In the genomic region with DNA sequence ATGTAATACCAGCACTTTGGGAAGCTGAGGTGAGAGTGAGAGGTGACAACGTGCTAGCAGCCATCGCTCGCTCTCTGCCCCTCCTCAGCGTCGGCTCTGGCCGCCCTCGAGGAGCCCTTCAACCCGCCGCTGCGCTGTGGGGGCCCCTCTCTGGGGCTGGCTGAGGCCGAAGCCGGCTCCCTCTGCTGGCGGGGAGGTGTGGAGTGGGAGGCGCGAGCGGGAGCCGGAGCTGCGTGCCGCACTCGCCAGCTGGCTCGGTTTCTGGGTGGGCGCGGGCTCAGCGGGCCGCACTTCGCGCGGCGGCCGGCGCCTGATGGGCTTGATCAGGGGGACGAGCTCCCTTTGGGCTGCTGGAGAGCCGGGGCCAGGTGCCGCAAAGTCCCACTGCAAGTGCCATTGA, we compare ENCODE assay signal across 8 cellular contexts.
DNase-seq lines count a peak whose midpoint lies in the region; ATAC-seq and TF ChIP-seq lines count a peak whose summit lies in the region.

No MANE protein-coding gene starts in this region.

- peak; percentile 94 for ATAC-seq in RWPE2 (ENCODE audit: low read depth)

- H3K4me3 ChIP-seq in RWPE2 (ENCODE audit: severe bottlenecking) (peak overlapping the region; percentile 27), skeletal muscle satellite cell (ENCODE audit: low read length) (no peak overlapping the region)

- H3K27me3 ChIP-seq in RWPE2 (ENCODE audit: insufficient read depth, poor library complexity, severe bottlenecking): no peaks in the 10 kb centered on the region
- peaks cover 15% of the 10 kb centered on the region for H3K27me3 ChIP-seq in skeletal muscle satellite cell (ENCODE audit: control insufficient read depth, insufficient read depth, low read length)

- peak overlapping the region; percentile 49 for H3K4me2 ChIP-seq in skeletal muscle satellite cell (ENCODE audit: low read length)

- no peak overlapping the region for H3K27ac ChIP-seq in RWPE2 (ENCODE audit: poor library complexity, severe bottlenecking)

- DNase-seq in GM03348 (ENCODE audit: low spot score) (peak; percentile 42), RWPE2 (ENCODE audit: low spot score) (no peak), head of caudate nucleus (peak in 28 of 42 donors; percentile 4 to 63 (median 36)), epidermal melanocyte (ENCODE audit: insufficient read length, low spot score) (no peak), T1000 (lab: John Stamatoyannopoulos, UW) (no peak), GM10266 (ENCODE audit: extremely low spot score) (no peak), NCI-H1436 (lab: John Stamatoyannopoulos, UW) (no peak)

- intact Hi-C loops in head of caudate nucleus (cut with DNase I): no loop called here

- TF ChIP-seq CTCF in RWPE2 (IDR thresholded peaks at IDR 0.05; ENCODE audit: poor library complexity, severe bottlenecking) (peak; percentile 80), GM10266 (IDR thresholded peaks at IDR 0.05; ENCODE audit: control insufficient read depth, insufficient read depth, low read depth, missing control alignments) (no peak)

- H3K36me3 ChIP-seq in RWPE2 (ENCODE audit: low read depth): no peaks in the 10 kb centered on the region
- H3K36me3 ChIP-seq in skeletal muscle satellite cell (ENCODE audit: insufficient read depth, low read length): no peaks in the 10 kb centered on the region

- H3K9me3 ChIP-seq in RWPE2 (ENCODE audit: severe bottlenecking) (no peaks in the 10 kb centered on the region), skeletal muscle satellite cell (replicated peaks; ENCODE audit: low read length) (no peaks in the 10 kb centered on the region)

- H3K9ac ChIP-seq in skeletal muscle satellite cell (ENCODE audit: low read depth, low read length): no peak overlapping the region

- H3K4me1 ChIP-seq in RWPE2 (ENCODE audit: insufficient read depth, poor library complexity, severe bottlenecking): no peaks in the 10 kb centered on the region
- no peaks in the 10 kb centered on the region for H3K4me1 ChIP-seq in skeletal muscle satellite cell (ENCODE audit: control insufficient read depth, insufficient read depth, low read length)

Comparison
In these comparisons a context has a peak if more than half of its experiments do, and no peak if none do; other contexts are left out.
1. DNase-seq: peak in GM03348 (single experiment) and head of caudate nucleus (28 of 42); none in RWPE2 (single experiment), epidermal melanocyte (single experiment), T1000 (single experiment), GM10266 (single experiment) and NCI-H1436 (single experiment).